8 cellular contexts compared by ENCODE assay signal in genomic region chr20:62643521-62644043, GRCh38. TPM values are rescaled to one million over a fixed set of nuclear protein-coding genes. Genes with fewer than 3 reads are reported as not detected.
DNase-seq lines count a peak whose midpoint lies in the region; ATAC-seq and TF ChIP-seq lines count a peak whose summit lies in the region.

No MANE protein-coding gene starts in this region.

- intact Hi-C loops in PC-3 (cut with micrococcal nuclease) (no loop called here), esophagus squamous epithelium (cut with DNase I) (no loop called here), posterior cingulate gyrus (cut with DNase I) (no loop called here), aorta (cut with DNase I) (no loop called here)

- H4K20me1 ChIP-seq in DND-41 (ENCODE audit: insufficient read depth, low read length) (peaks cover 57% of the 10 kb centered on the region), PC-3 (ENCODE audit: low read length) (peaks cover 58% of the 10 kb centered on the region)

- H3F3A ChIP-seq in PC-3 (ENCODE audit: low read length, unreplicated experiment) = no peaks in the 10 kb centered on the region

- H3K4me2 ChIP-seq in DND-41 (ENCODE audit: insufficient read depth, low read length) = peak overlapping the region; percentile 98
- peak overlapping the region; percentile 89 for H3K4me2 ChIP-seq in PC-3 (ENCODE audit: low read length)

- no peaks in the 10 kb centered on the region for H3K9me2 ChIP-seq in PC-3 (replicated peaks; ENCODE audit: low read length)

- TF ChIP-seq CTCF in DND-41 (IDR thresholded peaks at IDR 0.05; ENCODE audit: borderline replicate concordance, extremely low read depth, low read length, poor library complexity, severe bottlenecking) = no peak
- TF ChIP-seq CTCF in PC-3 (conservative IDR thresholded peaks at IDR 0.05; ENCODE audit: low read depth, low read length) = no peak
- no peak for TF ChIP-seq CTCF in esophagus squamous epithelium (IDR thresholded peaks at IDR 0.05)

- peaks cover 62% of the 10 kb centered on the region for H3K79me2 ChIP-seq in DND-41 (ENCODE audit: insufficient read depth, low read length)
- peaks cover 71% of the 10 kb centered on the region for H3K79me2 ChIP-seq in PC-3 (ENCODE audit: low read length)

- H3K27me3 ChIP-seq in DND-41 (ENCODE audit: insufficient read depth, low read length, poor library complexity) (peaks cover 17% of the 10 kb centered on the region), PC-3 (ENCODE audit: low read length) (no peaks in the 10 kb centered on the region), esophagus squamous epithelium (peaks cover 0 to 72% (median 2%) of the 10 kb centered on the region in 4 donors), aorta (ENCODE audit: control insufficient read depth in 1 of 2, insufficient read depth in 2 of 2, low read length in 1 of 2) (no peaks in the 10 kb centered on the region)

- DNase-seq in DND-41 (no peak), PC-3 (peak; percentile 23), esophagus squamous epithelium (lab: John Stamatoyannopoulos, UW) (no peak), posterior cingulate gyrus (peak in 7 of 10 donors; percentile 46 to 94 (median 64)), aorta (no peak)

- ATAC-seq in DND-41 (ENCODE audit: insufficient read depth, low read depth) (no peak), PC-3 (no peak), HG03469 (IDR thresholded peaks at IDR 0.05; ENCODE audit: unreplicated experiment) (no peak), GM18870 (IDR thresholded peaks at IDR 0.05; ENCODE audit: unreplicated experiment) (no peak), aorta (ENCODE audit: low FRiP score) (no peak), HG02885 (IDR thresholded peaks at IDR 0.05; ENCODE audit: poor library complexity, unreplicated experiment) (no peak)

- peak overlapping the region; percentile 80; the same call in 1 of the 2 replicates for H2AFZ ChIP-seq in DND-41 (ENCODE audit: low read depth, low read length)
- no peak overlapping the region for H2AFZ ChIP-seq in PC-3 (ENCODE audit: low read length)

- CTCF ChIA-PET in PC-3 (lab: Charles Lee) = interaction anchor here (1.5 kb wide), 1 partner anchor 15 kb away, joined by 5 read pairs; no protein-coding TSS in a partner anchor

- H3K27ac ChIP-seq in DND-41 (ENCODE audit: low read length) (no peak overlapping the region), PC-3 (ENCODE audit: low read length) (peak overlapping the region; percentile 15), esophagus squamous epithelium (peak overlapping the region; percentile 76 to 93 (median 86)), aorta (ENCODE audit: low read depth in 1 of 2, low read length in 2 of 2) (no peak overlapping the region)

- peaks cover 7% of the 10 kb centered on the region; the same call in 1 of the 2 replicates for H3K36me3 ChIP-seq in DND-41 (ENCODE audit: insufficient read depth, low read length)
- H3K36me3 ChIP-seq in PC-3 (ENCODE audit: low read depth, low read length) = peaks cover 27% of the 10 kb centered on the region; the same call in 1 of the 2 replicates
- no peaks in the 10 kb centered on the region for H3K36me3 ChIP-seq in esophagus squamous epithelium
- no peaks in the 10 kb centered on the region for H3K36me3 ChIP-seq in aorta (ENCODE audit: control insufficient read depth in 1 of 2, insufficient read depth in 2 of 2, low read length in 1 of 2)

- H3K4me1 ChIP-seq in DND-41 (ENCODE audit: insufficient read depth, low read length) = peaks cover 28% of the 10 kb centered on the region
- H3K4me1 ChIP-seq in PC-3 (ENCODE audit: insufficient read depth, low read length) = peaks cover 44% of the 10 kb centered on the region
- peaks cover 62 to 75% (median 65%) of the 10 kb centered on the region in 3 donors for H3K4me1 ChIP-seq in esophagus squamous epithelium
- no peaks in the 10 kb centered on the region for H3K4me1 ChIP-seq in aorta (ENCODE audit: control insufficient read depth in 1 of 2, insufficient read depth in 2 of 2, low read length in 2 of 2)

- POLR2A ChIA-PET in PC-3 (lab: Charles Lee; ENCODE audit: unreplicated experiment) = interaction anchor here (0.5 to 1.9 kb wide), 6 partner anchors 15 to 210 kb away, joined by 3 to 17 read pairs (median 4); no protein-coding TSS in a partner anchor

- H3K9me3 ChIP-seq in DND-41 (ENCODE audit: insufficient read depth, low read length, severe bottlenecking) (no peaks in the 10 kb centered on the region), PC-3 (ENCODE audit: low read length) (no peaks in the 10 kb centered on the region), esophagus squamous epithelium (no peaks in the 10 kb centered on the region), aorta (ENCODE audit: control insufficient read depth, low read length) (no peaks in the 10 kb centered on the region)

- BruUV-seq in PC-3 (replicated peaks; lab: Mats Ljungman, UMichigan) = TSS peak; percentile 44

- WGBS in esophagus squamous epithelium, 2 donors = 35 to 58% methylated on average over 2 to 9 of the region's 14 CpGs
- 25 to 27% methylated on average over 14 of the region's 14 CpGs for WGBS in aorta, 2 donors

- TF ChIP-seq POLR2A in esophagus squamous epithelium (IDR thresholded peaks at IDR 0.05) = no peak

- peak overlapping the region; percentile 77 for H3K9ac ChIP-seq in DND-41 (ENCODE audit: low read depth, low read length)
- peak overlapping the region; percentile 91 for H3K9ac ChIP-seq in PC-3 (ENCODE audit: low read length)

- peak overlapping the region; percentile 77 to 86; a peak in 3 of 4 replicates for H3K4me3 ChIP-seq in DND-41 (ENCODE audit: low read depth in 1 of 2, low read length in 2 of 2)
- peak overlapping the region; percentile 95 for H3K4me3 ChIP-seq in PC-3 (ENCODE audit: low read length)
- H3K4me3 ChIP-seq in esophagus squamous epithelium = peak overlapping the region; percentile 42 to 78 (median 62)
- H3K4me3 ChIP-seq in aorta (ENCODE audit: low read length in 2 of 2) = no peak overlapping the region

RNA-seq across cellular contexts. Expression of gene SLCO4A1, which starts 1.3 kb away (rescaled TPM):
- total RNA-seq in PC-3 (2014; rRNA removed) (161 and 162 TPM in 2 replicates), esophagus squamous epithelium (10 to 100 TPM in 3 of 4 donors, 1 to 10 TPM in 1; 6.7 to 22.1 (median 14.4) TPM), aorta (10 to 100 TPM; 13.9 to 14.6 TPM)
- polyA plus RNA-seq in aorta = 1 to 10 TPM; 1.0 to 4.1 TPM

Comparison
In these comparisons a context has a peak if more than half of its experiments do, and no peak if none do; other contexts are left out.
1. DNase-seq: peak in PC-3 (single experiment) and posterior cingulate gyrus (7 of 10); none in DND-41 (single experiment), esophagus squamous epithelium (single experiment) and aorta (0 of 2).
2. H3K27ac ChIP-seq: peak in PC-3 (single experiment) and esophagus squamous epithelium (4 of 4); none in DND-41 (single experiment) and aorta (0 of 2).
3. H3K4me3 ChIP-seq: peak in DND-41 (2 of 2), PC-3 (single experiment) and esophagus squamous epithelium (4 of 4); none in aorta (0 of 2).